In genomic region chr12:6957151-6957701, GRCh38 we compare ENCODE assay signal across 1 cellular context.
TF ChIP-seq lines count a peak whose summit lies in the region.

No MANE protein-coding gene starts in this region.

TF ChIP-seq in GM23338, 12 proteins besides CTCF, POLR2A, EP300 and RAD21 (continued from another document):
- no peak for TF ChIP-seq ZNF462 (CRISPR knock-in tag; IDR thresholded peaks at IDR 0.05)
- no peak for TF ChIP-seq NANOG (IDR thresholded peaks at IDR 0.05; ENCODE audit: borderline replicate concordance)
- TF ChIP-seq ZNF114 (CRISPR knock-in tag; IDR thresholded peaks at IDR 0.05) = no peak
